In genomic region chr1:66478116-66478515, GRCh38 we compare ENCODE assay signal across 1 cellular context.
TF ChIP-seq lines count a peak whose summit lies in the region.

No MANE protein-coding gene starts in this region.

TF ChIP-seq in IMR-90, 13 proteins besides CTCF, POLR2A, EP300 and RAD21 (continued from another document):
- no peak for TF ChIP-seq ELK1 (IDR thresholded peaks at IDR 0.05; ENCODE audit: borderline replicate concordance, low read depth, low read length)
- TF ChIP-seq MAZ (IDR thresholded peaks at IDR 0.05; ENCODE audit: borderline replicate concordance, low read depth, low read length): no peak
- TF ChIP-seq FOS (IDR thresholded peaks at IDR 0.05; ENCODE audit: low read depth, low read length): no peak
- no peak for TF ChIP-seq MXI1 (IDR thresholded peaks at IDR 0.05; ENCODE audit: borderline replicate concordance, low read depth, low read length)
- no peak for TF ChIP-seq NFE2L2 (IDR thresholded peaks at IDR 0.05; ENCODE audit: low read depth, low read length)
- no peak for TF ChIP-seq CEBPB (IDR thresholded peaks at IDR 0.05; ENCODE audit: low read depth, low read length)
- TF ChIP-seq MAFK (IDR thresholded peaks at IDR 0.05; ENCODE audit: low read depth, low read length): no peak
- no peak for TF ChIP-seq CHD1 (IDR thresholded peaks at IDR 0.05; ENCODE audit: low read depth, low read length)
- no peak for TF ChIP-seq BHLHE40 (IDR thresholded peaks at IDR 0.05; ENCODE audit: low read depth, low read length)
- no peak for TF ChIP-seq RFX5 (IDR thresholded peaks at IDR 0.05; ENCODE audit: low read depth, low read length)
- TF ChIP-seq SMC3 (IDR thresholded peaks at IDR 0.05; ENCODE audit: low read depth, low read length): no peak
